Comparison of ENCODE assay signal across 21 cellular contexts in the genomic region with DNA sequence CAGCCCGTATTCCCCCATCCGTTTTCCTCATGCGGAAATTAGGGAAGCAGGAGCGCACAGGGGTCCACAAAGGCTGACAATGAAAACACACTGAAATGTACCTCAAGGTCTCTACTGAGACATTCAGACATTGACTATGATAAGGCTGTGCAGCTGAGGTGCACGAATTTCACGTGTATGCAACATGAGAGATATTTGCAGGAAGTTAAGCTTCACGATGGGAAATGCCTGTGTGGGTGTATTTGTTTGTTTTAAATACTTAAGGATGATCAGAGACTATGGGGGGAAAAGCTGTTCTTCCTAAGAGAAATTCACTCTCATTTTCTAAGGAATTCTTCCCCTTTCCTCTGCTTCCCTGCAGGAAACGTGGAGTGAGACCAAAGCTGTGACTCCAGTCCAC. TPM values are rescaled to one million over a fixed set of nuclear protein-coding genes. Genes with fewer than 3 reads are reported as not detected.
A peak's percentile ranks its signal among the peaks of the same experiment; 100 is the strongest.
DNase-seq lines count a peak whose midpoint lies in the region; ATAC-seq and TF ChIP-seq lines count a peak whose summit lies in the region.
"Had no signal": no experiment of that assay in that cellular context is flagged by ENCODE, and none has a peak within 500 bp of the region (broad histone marks: within the 10 kb centered on the region; RNA-seq: fewer than 3 reads in every experiment).

No MANE protein-coding gene starts in this region.

- H2BK15ac ChIP-seq in IMR-90 (ENCODE audit: low read depth, low read length) = peak overlapping the region; percentile 65; the same call in 2 of the 3 replicates

- peak overlapping the region; percentile 79 for H3K4ac ChIP-seq in IMR-90 (ENCODE audit: low read depth, low read length)

- intact Hi-C loops in IMR-90 (cut with micrococcal nuclease) (no loop called here), esophagus squamous epithelium (cut with DNase I) (no loop called here)

- TF ChIP-seq POLR2A in IMR-90 (IDR thresholded peaks at IDR 0.05; ENCODE audit: low read depth, low read length) (no peak), esophagus squamous epithelium (IDR thresholded peaks at IDR 0.05) (no peak)

- H3K27ac ChIP-seq in IMR-90 (ENCODE audit: insufficient read depth, low read length) (0 out of 2 replicates have a peak overlapping the region, but pooled peaks have one; percentile 20), esophagus squamous epithelium (no peak overlapping the region)
- H3K27ac ChIP-seq: KMS-11 had no signal

- no TSS peak for BruUV-seq in IMR-90 (replicated peaks; lab: Mats Ljungman, UMichigan)

- TF ChIP-seq CTCF in IMR-90 (conservative IDR thresholded peaks at IDR 0.05; ENCODE audit: low read depth, low read length) (no peak), esophagus squamous epithelium (IDR thresholded peaks at IDR 0.05) (no peak)

- peak overlapping the region; percentile 22; the same call in 1 of the 2 replicates for H4K5ac ChIP-seq in IMR-90 (ENCODE audit: low read depth, low read length)

- H3K18ac ChIP-seq in IMR-90 (ENCODE audit: low read depth, low read length) = peak overlapping the region; percentile 14; the same call in 1 of the 2 replicates

- POLR2A ChIA-PET in IMR-90 (lab: Charles Lee; ENCODE audit: unreplicated experiment) = no interaction called here

- peak overlapping the region; percentile 80 for H2BK20ac ChIP-seq in IMR-90 (ENCODE audit: low read depth, low read length)

- H2AFZ ChIP-seq in IMR-90 (replicated peaks; ENCODE audit: low read length, poor library complexity) = peak overlapping the region; percentile 72

- H3K23ac ChIP-seq in IMR-90 (ENCODE audit: low read depth, low read length) = no peak overlapping the region

- DNase-seq in Daoy (ENCODE audit: low read depth) (peak; percentile 2), IMR-90 (peak; percentile 63), dermis blood vessel endothelial cell (peak; percentile 50), islet precursor cell (peak; percentile 29), esophagus squamous epithelium (lab: John Stamatoyannopoulos, UW) (no peak)
- DNase-seq: BE2C; CD4-positive, CD25-positive, alpha-beta regulatory T cell; H9; NCI-H1092 treated with DMSO at 0.1 percent for 48 hours; NCI-H1436 treated with DMSO at 0.1 percent for 48 hours; NCI-H1930; NCI-H226; NCI-H510A treated with DMSO at 0.1 percent for 48 hours; NCI-H748 treated with DMSO at 0.1 percent for 48 hours; NK-92 treated with Interleukin-12 subunit alpha and Interleukin-12 subunit beta, amount 100 ng/mL, for 24 hours; SIG-M5 had no signal

- H4K91ac ChIP-seq in IMR-90 (ENCODE audit: insufficient read depth, low read depth, low read length) = peak overlapping the region; percentile 77

- dilution Hi-C loops in IMR-90 (cut with HindIII; ENCODE audit: low sequenced_read_pairs, unreplicated experiment) = no loop called here

- H3K36me3 ChIP-seq in IMR-90 (ENCODE audit: control insufficient read depth, insufficient read depth, low read length) (no peaks in the 10 kb centered on the region), esophagus squamous epithelium (no peaks in the 10 kb centered on the region)
- H3K36me3 ChIP-seq: BE2C had no signal

- peak overlapping the region; percentile 95 for H2BK120ac ChIP-seq in IMR-90 (ENCODE audit: low read depth, low read length)

- CTCF ChIA-PET in IMR-90 (lab: Yijun Ruan, JAX) = no interaction called here

- peaks cover 10% of the 10 kb centered on the region for H3K9me3 ChIP-seq in IMR-90 (ENCODE audit: control insufficient read depth, insufficient read depth, low read length)
- no peaks in the 10 kb centered on the region for H3K9me3 ChIP-seq in esophagus squamous epithelium
- H3K9me3 ChIP-seq: BE2C had no signal

- peak overlapping the region; percentile 3 for H2AK9ac ChIP-seq in IMR-90 (replicated peaks; ENCODE audit: low read depth, low read length, poor library complexity)

- H3K4me1 ChIP-seq in IMR-90 (ENCODE audit: control insufficient read depth, insufficient read depth, low read length) (peaks cover 8% of the 10 kb centered on the region), esophagus squamous epithelium (no peaks in the 10 kb centered on the region)
- H3K4me1 ChIP-seq: BE2C had no signal

- H3K9me1 ChIP-seq in IMR-90 (ENCODE audit: insufficient read depth, low read length) = no peaks in the 10 kb centered on the region

- TF ChIP-seq RAD21 in IMR-90 (IDR thresholded peaks at IDR 0.05; ENCODE audit: low read length) = no peak

- H3K4me3 ChIP-seq in IMR-90 (ENCODE audit: insufficient read depth, low read depth, low read length) = no peak overlapping the region
- no peak overlapping the region for H3K4me3 ChIP-seq in esophagus squamous epithelium

- no peak overlapping the region for H3K4me2 ChIP-seq in IMR-90 (ENCODE audit: low read depth, low read length)
- H3K4me2 ChIP-seq: KMS-11 had no signal

- peak overlapping the region; percentile 58 for H2BK5ac ChIP-seq in IMR-90 (ENCODE audit: low read depth, low read length, poor library complexity, severe bottlenecking)

- H3K14ac ChIP-seq in IMR-90 (replicated peaks; ENCODE audit: low read depth, low read length) = 0 out of 2 replicates have a peak overlapping the region, but pooled peaks have one; percentile 60

- no peak overlapping the region for H3K56ac ChIP-seq in IMR-90 (ENCODE audit: extremely low read depth, insufficient read depth, low read length)

- H3K9ac ChIP-seq in IMR-90 (ENCODE audit: low read depth, low read length) = no peak overlapping the region
- H3K9ac ChIP-seq: KMS-11 had no signal

- no CpG with 5 or more reads among the region's 8 CpGs for WGBS in IMR-90 (ENCODE audit: extremely low coverage in 2 of 2, insufficient read length in 1 of 2), 2 experiments
- 53 to 57% methylated on average over 8 of the region's 8 CpGs for whole genome bisulfite sequencing in esophagus squamous epithelium, 2 donors

- ATAC-seq in IMR-90 (ENCODE audit: low read depth) = no peak; the same call in 1 of the 2 replicates
- no peak for ATAC-seq in HG02885 (IDR thresholded peaks at IDR 0.05; ENCODE audit: poor library complexity, unreplicated experiment)
- ATAC-seq in HG03521 (IDR thresholded peaks at IDR 0.05; ENCODE audit: unreplicated experiment) = no peak
- ATAC-seq: Panc1, SK-N-SH treated with all-trans-retinoic acid at 6 μM for 48 hours had no signal

- H3K27me3 ChIP-seq in IMR-90 (ENCODE audit: control insufficient read depth, insufficient read depth, low read length) (no peaks in the 10 kb centered on the region), esophagus squamous epithelium (peaks cover 0 to 5% (median 0%) of the 10 kb centered on the region in 4 donors)
- H3K27me3 ChIP-seq: BE2C had no signal

- H3K79me1 ChIP-seq in IMR-90 (ENCODE audit: low read depth in 1 of 2, low read length in 2 of 2) = no peaks in the 10 kb centered on the region

- H4K8ac ChIP-seq in IMR-90 (ENCODE audit: low read depth in 2 of 2, low read length in 2 of 2) = peak overlapping the region; percentile 46 to 54; a peak in 2 of 4 replicates

- H4K20me1 ChIP-seq in IMR-90 (ENCODE audit: insufficient read depth, low read length) = no peaks in the 10 kb centered on the region

- in situ Hi-C loops in IMR-90 (cut with MboI; ENCODE audit: low sequenced_read_pairs) = no loop called here

- H2AK5ac ChIP-seq in IMR-90 (ENCODE audit: low read depth, low read length) = peak overlapping the region; percentile 58; the same call in 1 of the 2 replicates

TF ChIP-seq in IMR-90, 13 proteins besides CTCF, POLR2A, EP300 and RAD21:
- TF ChIP-seq SMC3 (IDR thresholded peaks at IDR 0.05; ENCODE audit: low read depth, low read length) (no peak), RCOR1 (IDR thresholded peaks at IDR 0.05; ENCODE audit: insufficient replicate concordance, low read length) (no peak), BHLHE40 (IDR thresholded peaks at IDR 0.05; ENCODE audit: low read depth, low read length) (no peak; the same call in 1 of the 2 replicates), CEBPB (IDR thresholded peaks at IDR 0.05; ENCODE audit: low read depth, low read length) (no peak)

RNA-seq across cellular contexts. Expression of a gene that starts 2.6 kb away (rescaled TPM):
- total RNA-seq in Daoy (2014; rRNA removed; shearing (Covaris generic)) = not detected in 2 replicates
- total RNA-seq in IMR-90 (2012; rRNA removed) (not detected in 2 replicates), dermis blood vessel endothelial cell (not detected in 2 replicates), esophagus squamous epithelium (not detected)
- 0.03 and 0.04 TPM in 2 replicates for polyA plus RNA-seq in IMR-90 (2012; rRNA removed)
- polyA plus RNA-seq in IMR-90 (2012; cell fraction: cytosol; rRNA removed) = 0.02 TPM in 1 of 2 replicates, not detected in the other
- 0.19 and 0.20 TPM in 2 replicates for polyA plus RNA-seq in IMR-90 (2012; cell fraction: nucleus; rRNA removed; ENCODE audit: low replicate concordance)
- total RNA-seq: CD4-positive, CD25-positive, alpha-beta regulatory T cell had no signal
- polyA plus RNA-seq: CD4-positive, CD25-positive, alpha-beta regulatory T cell had no signal

RNA-seq across cellular contexts. Expression of a gene that starts 37.6 kb away (rescaled TPM):
- not detected in 2 replicates for total RNA-seq in Daoy (2014; rRNA removed; shearing (Covaris generic))
- total RNA-seq in IMR-90 (2012; rRNA removed) (not detected in 2 replicates), dermis blood vessel endothelial cell (not detected in 2 replicates), esophagus squamous epithelium (not detected)
- polyA plus RNA-seq in IMR-90 (2012; rRNA removed) = not detected in 2 replicates
- polyA plus RNA-seq in IMR-90 (2012; cell fraction: cytosol; rRNA removed) = not detected in 2 replicates
- not detected in 2 replicates for polyA plus RNA-seq in IMR-90 (2012; cell fraction: nucleus; rRNA removed; ENCODE audit: low replicate concordance)
- total RNA-seq: CD4-positive, CD25-positive, alpha-beta regulatory T cell had no signal
